Comparison of ENCODE assay signal across 31 cellular contexts in the genomic region with DNA sequence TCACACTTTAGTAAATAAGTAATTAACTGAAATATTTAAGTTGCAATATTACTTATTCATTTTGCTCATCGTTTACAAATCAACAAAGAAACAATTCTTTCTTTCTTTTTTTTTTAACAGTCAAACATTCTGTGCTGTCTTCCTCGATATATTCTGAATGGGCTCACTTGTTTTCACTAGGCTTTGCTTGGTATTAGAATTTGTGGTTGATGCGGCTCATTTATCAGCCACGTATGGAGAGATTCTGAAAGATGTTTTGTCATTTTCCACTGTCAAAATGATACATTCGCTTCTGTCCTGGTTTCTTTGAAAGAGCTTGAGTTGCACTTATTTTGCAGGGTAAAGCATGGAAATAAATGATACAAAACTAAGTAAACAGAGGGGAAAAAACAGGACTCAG.
"Had no signal": no experiment of that assay in that cellular context is flagged by ENCODE, and none has a peak within 500 bp of the region (broad histone marks: within the 10 kb centered on the region; RNA-seq: fewer than 3 reads in every experiment).

No MANE protein-coding gene starts in this region.

- H3K27me3 Mint-ChIP-seq: activated CD4-positive, alpha-beta memory T cell treated with anti-CD3 and anti-CD28 coated beads for 36 hours; activated naive CD4-positive, alpha-beta T cell treated with anti-CD3 and anti-CD28 coated beads, Interleukin-2, amount 10 ng/mL, durations not matched to agents 7 days and 5 days; activated naive CD8-positive, alpha-beta T cell treated with anti-CD3 and anti-CD28 coated beads, Interleukin-2, amount 10 ng/mL, durations not matched to agents 7 days and 5 days; activated T-cell treated with anti-CD3 and anti-CD28 coated beads, Interleukin-2, amount 50 U/mL, for 24 hours; dendritic cell treated with granulocyte-macrophage colony-stimulating factor and Interleukin-4, amounts not matched to agents 40 ng/mL and 50 ng/mL, for 4 days; natural killer cell treated with Interleukin-12 subunit alpha and Interleukin-12 subunit beta and Interleukin-15 and Interleukin-18, amount 100 ng/mL, for 72 hours; stimulated activated naive CD8-positive, alpha-beta T cell treated with anti-CD3 and anti-CD28 coated beads, Interleukin-15, Interleukin-2, amounts not matched to agents 100 ng/mL and 50 ng/mL, for 24 hours; T-helper 17 cell had no signal

- H3K36me3 ChIP-seq: esophagus squamous epithelium, gastrocnemius medialis, left lung, lower lobe of right lung, tibial nerve, WERI-Rb-1 had no signal

- ATAC-seq: activated CD4-positive, CD25-positive, alpha-beta regulatory T cell treated with anti-CD3 and anti-CD28 coated beads, Interleukin-2, amount 50 U/mL, for 24 hours; gastrocnemius medialis; left lung; lower lobe of right lung; mucosa of descending colon; natural killer cell treated with Interleukin-12 subunit alpha and Interleukin-12 subunit beta and Interleukin-15 and Interleukin-18, amount 100 ng/mL, for 72 hours; sciatic nerve; stimulated activated effector memory CD8-positive, alpha-beta T cell treated with anti-CD3 and anti-CD28 coated beads, Interleukin-12 subunit alpha, Interleukin-12 subunit beta, amount 100 ng/mL, for 72 hours; T-helper 17 cell had no signal

- H3K9me3 ChIP-seq: esophagus squamous epithelium, gastrocnemius medialis, left lung, lower lobe of right lung, mucosa of descending colon, tibial nerve had no signal

- H3K36me3 Mint-ChIP-seq: activated CD4-positive, alpha-beta memory T cell treated with anti-CD3 and anti-CD28 coated beads for 36 hours; activated naive CD4-positive, alpha-beta T cell treated with anti-CD3 and anti-CD28 coated beads, Interleukin-2, amount 10 ng/mL, durations not matched to agents 7 days and 5 days; activated naive CD8-positive, alpha-beta T cell treated with anti-CD3 and anti-CD28 coated beads, Interleukin-2, amount 10 ng/mL, durations not matched to agents 7 days and 5 days; natural killer cell treated with Interleukin-12 subunit alpha and Interleukin-12 subunit beta and Interleukin-15 and Interleukin-18, amount 100 ng/mL, for 72 hours; stimulated activated effector memory CD8-positive, alpha-beta T cell treated with anti-CD3 and anti-CD28 coated beads, Interleukin-12 subunit alpha, Interleukin-12 subunit beta, amount 100 ng/mL, for 72 hours had no signal

- H3K27ac Mint-ChIP-seq: activated CD4-positive, alpha-beta memory T cell treated with anti-CD3 and anti-CD28 coated beads for 36 hours; activated naive CD4-positive, alpha-beta T cell treated with anti-CD3 and anti-CD28 coated beads, Interleukin-2, amount 10 ng/mL, durations not matched to agents 7 days and 5 days; activated naive CD8-positive, alpha-beta T cell treated with anti-CD3 and anti-CD28 coated beads, Interleukin-2, amount 10 ng/mL, durations not matched to agents 7 days and 5 days; activated T-cell treated with anti-CD3 and anti-CD28 coated beads, Interleukin-2, amount 50 U/mL, for 24 hours; dendritic cell treated with granulocyte-macrophage colony-stimulating factor and Interleukin-4, amounts not matched to agents 40 ng/mL and 50 ng/mL, for 4 days; natural killer cell treated with Interleukin-12 subunit alpha and Interleukin-12 subunit beta and Interleukin-15 and Interleukin-18, amount 100 ng/mL, for 72 hours; stimulated activated effector memory CD8-positive, alpha-beta T cell treated with anti-CD3 and anti-CD28 coated beads, Interleukin-12 subunit alpha, Interleukin-12 subunit beta, amount 100 ng/mL, for 72 hours; stimulated activated naive CD8-positive, alpha-beta T cell treated with anti-CD3 and anti-CD28 coated beads, Interleukin-15, Interleukin-2, amounts not matched to agents 100 ng/mL and 50 ng/mL, for 24 hours; T-helper 17 cell had no signal

- H3K4me3 ChIP-seq: esophagus squamous epithelium, gastrocnemius medialis, left lung, lower lobe of right lung, mucosa of descending colon, skin epidermis, tibial nerve had no signal

- H3K4me1 Mint-ChIP-seq: activated naive CD4-positive, alpha-beta T cell treated with anti-CD3 and anti-CD28 coated beads, Interleukin-2, amount 10 ng/mL, durations not matched to agents 7 days and 5 days; activated naive CD8-positive, alpha-beta T cell treated with anti-CD3 and anti-CD28 coated beads, Interleukin-2, amount 10 ng/mL, durations not matched to agents 7 days and 5 days; stimulated activated effector memory CD8-positive, alpha-beta T cell treated with anti-CD3 and anti-CD28 coated beads, Interleukin-12 subunit alpha, Interleukin-12 subunit beta, amount 100 ng/mL, for 72 hours; T-helper 17 cell had no signal

- FAIRE-seq: astrocyte had no signal

- DNase-seq: activated CD4-positive, alpha-beta memory T cell treated with anti-CD3 and anti-CD28 coated beads for 36 hours; activated CD4-positive, alpha-beta T cell treated with anti-CD3 and anti-CD28 coated beads for 48 hours; activated CD8-positive, alpha-beta memory T cell treated with anti-CD3 and anti-CD28 coated beads, Interleukin-2, amount 50 U/mL, for 4 hours; activated gamma-delta T cell; activated naive CD4-positive, alpha-beta T cell treated with anti-CD3 and anti-CD28 coated beads, Interleukin-2, amount 10 ng/mL, durations not matched to agents 7 days and 5 days; activated naive CD8-positive, alpha-beta T cell treated with anti-CD3 and anti-CD28 coated beads, Interleukin-2, amount 10 ng/mL, durations not matched to agents 7 days and 5 days; activated T-cell treated with anti-CD3 and anti-CD28 coated beads, Interleukin-2, amount 50 U/mL, for 24 hours; central memory CD4-positive, alpha-beta T cell; effector CD4-positive, alpha-beta T cell; esophagus squamous epithelium; gastrocnemius medialis; kidney; left lung; lower lobe of right lung; mesendoderm; mucosa of descending colon; stimulated activated CD4-positive, alpha-beta T cell treated with anti-CD3 and anti-CD28 coated beads, Interleukin-12 subunit alpha, Interleukin-12 subunit beta, amount 100 ng/mL, for 4 hours; stimulated activated CD4-positive, alpha-beta T cell treated with anti-CD3 and anti-CD28 coated beads, Interleukin-4, amount 100 ng/mL, for 1 hour; T-helper 17 cell; T1000; WERI-Rb-1 had no signal

- H3K9me3 Mint-ChIP-seq: activated CD4-positive, alpha-beta memory T cell treated with anti-CD3 and anti-CD28 coated beads for 36 hours; activated naive CD4-positive, alpha-beta T cell treated with anti-CD3 and anti-CD28 coated beads, Interleukin-2, amount 10 ng/mL, durations not matched to agents 7 days and 5 days; activated naive CD8-positive, alpha-beta T cell treated with anti-CD3 and anti-CD28 coated beads, Interleukin-2, amount 10 ng/mL, durations not matched to agents 7 days and 5 days; dendritic cell treated with granulocyte-macrophage colony-stimulating factor and Interleukin-4, amounts not matched to agents 40 ng/mL and 50 ng/mL, for 4 days; stimulated activated naive CD8-positive, alpha-beta T cell treated with anti-CD3 and anti-CD28 coated beads, Interleukin-15, Interleukin-2, amounts not matched to agents 100 ng/mL and 50 ng/mL, for 24 hours had no signal

- H3K4me1 ChIP-seq: esophagus squamous epithelium, gastrocnemius medialis, left lung, lower lobe of right lung, tibial nerve had no signal

- H3K27me3 ChIP-seq: esophagus squamous epithelium, gastrocnemius medialis, left lung, tibial nerve had no signal

- H3K27ac ChIP-seq: epithelial cell of prostate, esophagus squamous epithelium, gastrocnemius medialis, left lung, lower lobe of right lung, skin epidermis, tibial nerve, WERI-Rb-1 had no signal

- H3K4me3 Mint-ChIP-seq: activated CD4-positive, alpha-beta memory T cell treated with anti-CD3 and anti-CD28 coated beads for 36 hours; activated naive CD4-positive, alpha-beta T cell treated with anti-CD3 and anti-CD28 coated beads, Interleukin-2, amount 10 ng/mL, durations not matched to agents 7 days and 5 days; activated naive CD8-positive, alpha-beta T cell treated with anti-CD3 and anti-CD28 coated beads, Interleukin-2, amount 10 ng/mL, durations not matched to agents 7 days and 5 days; activated T-cell treated with anti-CD3 and anti-CD28 coated beads, Interleukin-2, amount 50 U/mL, for 24 hours; dendritic cell treated with granulocyte-macrophage colony-stimulating factor and Interleukin-4, amounts not matched to agents 40 ng/mL and 50 ng/mL, for 4 days; natural killer cell treated with Interleukin-12 subunit alpha and Interleukin-12 subunit beta and Interleukin-15 and Interleukin-18, amount 100 ng/mL, for 72 hours; stimulated activated effector memory CD8-positive, alpha-beta T cell treated with anti-CD3 and anti-CD28 coated beads, Interleukin-12 subunit alpha, Interleukin-12 subunit beta, amount 100 ng/mL, for 72 hours; stimulated activated naive CD8-positive, alpha-beta T cell treated with anti-CD3 and anti-CD28 coated beads, Interleukin-15, Interleukin-2, amounts not matched to agents 100 ng/mL and 50 ng/mL, for 24 hours; T-helper 17 cell had no signal
